In genomic region chr3:9779721-9780450, GRCh38 we compare ENCODE assay signal across 8 cellular contexts. TPM values are rescaled to one million over a fixed set of nuclear protein-coding genes. Genes with fewer than 3 reads are reported as not detected.
DNase-seq lines count a peak whose midpoint lies in the region; ATAC-seq and TF ChIP-seq lines count a peak whose summit lies in the region.

No MANE protein-coding gene starts in this region.

- H3K27me3 ChIP-seq in Caco-2 (replicated peaks; ENCODE audit: control insufficient read depth, insufficient read depth, low read length): no peaks in the 10 kb centered on the region
- H3K27me3 ChIP-seq in vagina: no peaks in the 10 kb centered on the region

- H3K4me1 Mint-ChIP-seq in Caco-2 (ENCODE audit: low read depth, unreplicated experiment): no peaks in the 10 kb centered on the region
- peaks cover 63% of the 10 kb centered on the region for H3K4me1 Mint-ChIP-seq in activated naive CD8-positive, alpha-beta T cell treated with anti-CD3 and anti-CD28 coated beads, Interleukin-2, amount 10 ng/mL, durations not matched to agents 7 days and 5 days

- H3K27ac Mint-ChIP-seq in Caco-2 (ENCODE audit: unreplicated experiment): no peak overlapping the region
- peak overlapping the region; percentile 94 for H3K27ac Mint-ChIP-seq in activated naive CD8-positive, alpha-beta T cell treated with anti-CD3 and anti-CD28 coated beads, Interleukin-2, amount 10 ng/mL, durations not matched to agents 7 days and 5 days

- TSS peak; percentile 74 for BruUV-seq in Caco-2 (replicated peaks; lab: Mats Ljungman, UMichigan)

- ATAC-seq in GM21423 (IDR thresholded peaks at IDR 0.05; ENCODE audit: unreplicated experiment): peak; percentile 66
- peak; percentile 84 for ATAC-seq in activated naive CD8-positive, alpha-beta T cell treated with anti-CD3 and anti-CD28 coated beads, Interleukin-2, amount 10 ng/mL, durations not matched to agents 7 days and 5 days (ENCODE audit: low read depth)

- CTCF ChIA-PET in Caco-2 (lab: Charles Lee): no interaction called here

- H3K9me3 ChIP-seq in Caco-2 (no peaks in the 10 kb centered on the region), vagina (no peaks in the 10 kb centered on the region)

- H3K27me3 Mint-ChIP-seq in Caco-2 (ENCODE audit: insufficient read depth, unreplicated experiment): no peaks in the 10 kb centered on the region
- peaks cover 2% of the 10 kb centered on the region for H3K27me3 Mint-ChIP-seq in activated naive CD8-positive, alpha-beta T cell treated with anti-CD3 and anti-CD28 coated beads, Interleukin-2, amount 10 ng/mL, durations not matched to agents 7 days and 5 days

- H3K4me3 ChIP-seq in Caco-2 (ENCODE audit: low read depth, low read length): no peak overlapping the region
- no peak overlapping the region for H3K4me3 ChIP-seq in skin epidermis
- no peak overlapping the region for H3K4me3 ChIP-seq in vagina

- no peaks in the 10 kb centered on the region for H3K9me3 Mint-ChIP-seq in Caco-2 (ENCODE audit: unreplicated experiment)
- H3K9me3 Mint-ChIP-seq in activated naive CD8-positive, alpha-beta T cell treated with anti-CD3 and anti-CD28 coated beads, Interleukin-2, amount 10 ng/mL, durations not matched to agents 7 days and 5 days: no peaks in the 10 kb centered on the region

- intact Hi-C loops in Caco-2 (cut with micrococcal nuclease; ENCODE audit: unreplicated experiment) (no loop called here), vagina (cut with DNase I) (no loop called here)

- DNase-seq in Caco-2 (no peak), NAMALWA (ENCODE audit: low spot score) (peak; percentile 54), vagina (ENCODE audit: extremely low spot score in 2 of 2) (no peak), foreskin melanocyte (no peak), NCI-H187 treated with DMSO at 0.1 percent for 48 hours (lab: John Stamatoyannopoulos, UW) (no peak)
- DNase-seq in activated naive CD8-positive, alpha-beta T cell treated with anti-CD3 and anti-CD28 coated beads, Interleukin-2, amount 10 ng/mL, durations not matched to agents 7 days and 5 days: peak; percentile 75

- peaks cover 12% of the 10 kb centered on the region for H3K36me3 Mint-ChIP-seq in Caco-2 (ENCODE audit: insufficient read depth, unreplicated experiment)
- peaks cover 18% of the 10 kb centered on the region for H3K36me3 Mint-ChIP-seq in activated naive CD8-positive, alpha-beta T cell treated with anti-CD3 and anti-CD28 coated beads, Interleukin-2, amount 10 ng/mL, durations not matched to agents 7 days and 5 days

- H3K27ac ChIP-seq in skin epidermis (peak overlapping the region in 18 of 21 experiments; percentile 5 to 88 (median 55)), vagina (no peak overlapping the region)

- H3K36me3 ChIP-seq in Caco-2 (ENCODE audit: control insufficient read depth, insufficient read depth, low read length): no peaks in the 10 kb centered on the region; the same call in 1 of the 2 replicates
- H3K36me3 ChIP-seq in vagina: peaks cover 2 to 14% of the 10 kb centered on the region in 2 donors

- TF ChIP-seq POLR2A in vagina (IDR thresholded peaks at IDR 0.05): no peak

- H3K4me1 ChIP-seq in Caco-2 (no peaks in the 10 kb centered on the region), vagina (no peaks in the 10 kb centered on the region)

- POLR2A ChIA-PET in Caco-2 (lab: Charles Lee): no interaction called here
- POLR2A ChIA-PET in activated naive CD8-positive, alpha-beta T cell treated with anti-CD3 and anti-CD28 coated beads, Interleukin-2, amount 10 ng/mL, durations not matched to agents 7 days and 5 days (lab: Charles Lee): interaction anchor here (0.8 to 6.8 kb wide), 10 partner anchors 10 to 416 kb away, joined by 3 to 47 read pairs (median 6); partner anchors contain the start of genes ARPC4, BRPF1, CAMK1 and CRELD1

- TF ChIP-seq CTCF in Caco-2 (IDR thresholded peaks at IDR 0.05; ENCODE audit: insufficient read depth in 1 of 2, low read depth in 1 of 2, low read length in 1 of 2, severe bottlenecking in 1 of 2, unreplicated experiment in 1 of 2) (no peak), vagina (IDR thresholded peaks at IDR 0.05) (no peak)

- H3K4me3 Mint-ChIP-seq in Caco-2 (ENCODE audit: unreplicated experiment): no peak overlapping the region
- H3K4me3 Mint-ChIP-seq in activated naive CD8-positive, alpha-beta T cell treated with anti-CD3 and anti-CD28 coated beads, Interleukin-2, amount 10 ng/mL, durations not matched to agents 7 days and 5 days: peak overlapping the region; percentile 67

RNA-seq across cellular contexts. Expression of gene CAMK1, which starts 10.1 kb away (rescaled TPM):
- 9.7 and 11.9 TPM in 2 replicates for total RNA-seq in Caco-2 (2022)
- total RNA-seq in activated naive CD8-positive, alpha-beta T cell treated with anti-CD3 and anti-CD28 coated beads, Interleukin-2, amount 10 ng/mL, durations not matched to agents 7 days and 5 days: 10 to 100 TPM; 25.2 to 26.9 TPM
- 42.5 TPM for total RNA-seq in vagina

RNA-seq across cellular contexts. Expression of gene TADA3, which starts 12.4 kb away (rescaled TPM):
- 49.2 and 49.6 TPM in 2 replicates for total RNA-seq in Caco-2 (2022)
- 10 to 100 TPM; 71.8 to 73.3 TPM for total RNA-seq in activated naive CD8-positive, alpha-beta T cell treated with anti-CD3 and anti-CD28 coated beads, Interleukin-2, amount 10 ng/mL, durations not matched to agents 7 days and 5 days
- total RNA-seq in vagina: 58.9 TPM

RNA-seq across cellular contexts. Expression of gene ARPC4, which starts 13.0 kb away (rescaled TPM):
- 158 and 160 TPM in 2 replicates for total RNA-seq in Caco-2 (2022)
- total RNA-seq in activated naive CD8-positive, alpha-beta T cell treated with anti-CD3 and anti-CD28 coated beads, Interleukin-2, amount 10 ng/mL, durations not matched to agents 7 days and 5 days: 100 to 1,000 TPM; 225 to 227 TPM
- 124 TPM for total RNA-seq in vagina

RNA-seq across cellular contexts. Expression of gene OGG1, which starts 30.1 kb away (rescaled TPM):
- 24.1 and 25.3 TPM in 2 replicates for total RNA-seq in Caco-2 (2022)
- 10 to 100 TPM; 41.3 to 46.1 TPM for total RNA-seq in activated naive CD8-positive, alpha-beta T cell treated with anti-CD3 and anti-CD28 coated beads, Interleukin-2, amount 10 ng/mL, durations not matched to agents 7 days and 5 days
- total RNA-seq in vagina: 51.6 TPM

RNA-seq across cellular contexts. Expression of gene TTLL3, which starts 30.2 kb away (rescaled TPM):
- 10.3 and 13.3 TPM in 2 replicates for total RNA-seq in Caco-2 (2022)
- total RNA-seq in activated naive CD8-positive, alpha-beta T cell treated with anti-CD3 and anti-CD28 coated beads, Interleukin-2, amount 10 ng/mL, durations not matched to agents 7 days and 5 days: 10 to 100 TPM; 84.0 to 85.7 TPM
- 73.4 TPM for total RNA-seq in vagina

Comparison
In these comparisons a context has a peak if more than half of its experiments do, and no peak if none do; other contexts are left out.
1. DNase-seq: peak in NAMALWA (single experiment) and activated naive CD8-positive, alpha-beta T cell treated with anti-CD3 and anti-CD28 coated beads, Interleukin-2, amount 10 ng/mL, durations not matched to agents 7 days and 5 days (single experiment); none in Caco-2 (0 of 2), vagina (0 of 2), foreskin melanocyte (single experiment) and NCI-H187 treated with DMSO at 0.1 percent for 48 hours (single experiment).